26 cellular contexts compared by ENCODE assay signal in genomic region chr1:246271516-246271915, GRCh38.
DNase-seq lines count a peak whose midpoint lies in the region; ATAC-seq, FAIRE-seq and TF ChIP-seq lines count a peak whose summit lies in the region.
"Had no signal": no experiment of that assay in that cellular context is flagged by ENCODE, and none has a peak within 500 bp of the region (broad histone marks: within the 10 kb centered on the region; RNA-seq: fewer than 3 reads in every experiment).

No MANE protein-coding gene starts in this region.

- H4K20me1 ChIP-seq in GM23248 (ENCODE audit: insufficient read depth) = no peaks in the 10 kb centered on the region
- H4K20me1 ChIP-seq in astrocyte (ENCODE audit: insufficient read depth, low read length) = no peaks in the 10 kb centered on the region

- H2BK12ac ChIP-seq in trophoblast cell (ENCODE audit: low read length) = no peak overlapping the region

- FAIRE-seq in astrocyte (lab: Jason Lieb, UNC) = no peak
- FAIRE-seq: G401.6, GM12878, GM19239 had no signal

- peak; percentile 39 for DNase-seq in GM23248
- peak; percentile 37 for DNase-seq in astrocyte (ENCODE audit: low read depth)
- peak; percentile 33 for DNase-seq in fibroblast of mammary gland (ENCODE audit: low read depth)
- DNase-seq in trophoblast cell = peak; percentile 13 to 56
- DNase-seq in amniotic stem cell (lab: John Stamatoyannopoulos, UW) = no peak
- DNase-seq in central memory CD4-positive, alpha-beta T cell = no peak
- no peak for DNase-seq in GM13976 (ENCODE audit: low spot score)
- DNase-seq: 8988T; ACHN; CD4-positive, alpha-beta T cell; DMS53; H7; KBM-7; MV-4-11; NCI-H1105; NCI-H1436 treated with DMSO at 0.1 percent for 48 hours; NCI-H187 treated with DMSO at 0.1 percent for 48 hours; NCI-H2171 treated with DMSO at 0.1 percent for 48 hours; NCI-H524; NCI-H748 treated with DMSO at 0.1 percent for 48 hours; PC-3; SK-N-SH had no signal

- TF ChIP-seq CTCF in astrocyte (IDR thresholded peaks at IDR 0.05; ENCODE audit: insufficient read depth, low read depth, low read length) (no peak), fibroblast of mammary gland (conservative IDR thresholded peaks at IDR 0.05; ENCODE audit: control insufficient read depth, insufficient read depth, low read depth, low read length) (no peak), GM13976 (IDR thresholded peaks at IDR 0.05; ENCODE audit: borderline replicate concordance, control extremely low read depth, extremely low read depth, insufficient read depth, missing control alignments) (no peak)

- H3K4me1 Mint-ChIP-seq in astrocyte (ENCODE audit: low read depth, unreplicated experiment) = peaks cover 11% of the 10 kb centered on the region

- H3K36me3 Mint-ChIP-seq in astrocyte (ENCODE audit: low read depth, unreplicated experiment) = no peaks in the 10 kb centered on the region

- H3K4me1 ChIP-seq in GM23248 (ENCODE audit: insufficient read depth) (peaks cover 8% of the 10 kb centered on the region; the same call in 1 of the 2 replicates), astrocyte (ENCODE audit: insufficient read depth, low read length) (no peaks in the 10 kb centered on the region), trophoblast cell (ENCODE audit: control insufficient read depth in 1 of 2, insufficient read depth in 2 of 2, low read length in 2 of 2) (peaks cover 0 to 6% of the 10 kb centered on the region in 2 experiments)

- H3K36me3 ChIP-seq in GM23248 (ENCODE audit: low read depth) (no peaks in the 10 kb centered on the region), astrocyte (ENCODE audit: insufficient read depth, low read length) (no peaks in the 10 kb centered on the region), trophoblast cell (ENCODE audit: control insufficient read depth in 1 of 2, insufficient read depth in 2 of 2, low read length in 2 of 2) (peaks cover 0 to 4% of the 10 kb centered on the region in 2 experiments)

- no peaks in the 10 kb centered on the region for H3K9me2 ChIP-seq in GM23248 (ENCODE audit: insufficient read depth)
- H3K9me2 ChIP-seq: SK-N-SH had no signal

- in situ Hi-C loops in GM23248 (cut with MboI) = no loop called here
- in situ Hi-C loops in GM13976 (cut with MboI; ENCODE audit: low sequenced_read_pairs, unreplicated experiment) = no loop called here

- H3K4me3 ChIP-seq in GM23248 (no peak overlapping the region), astrocyte (ENCODE audit: insufficient read depth, low read depth, low read length) (no peak overlapping the region), fibroblast of mammary gland (ENCODE audit: control insufficient read depth, low read depth, low read length) (no peak overlapping the region), trophoblast cell (ENCODE audit: low read depth, low read length) (no peak overlapping the region)
- H3K4me3 ChIP-seq: GM12878 had no signal

- H3K4ac ChIP-seq in trophoblast cell (ENCODE audit: low read depth, low read length) = no peak overlapping the region

- no peak overlapping the region for H3K14ac ChIP-seq in trophoblast cell (ENCODE audit: low read length)

- no peaks in the 10 kb centered on the region for H3F3A ChIP-seq in GM23248 (ENCODE audit: insufficient read depth)

- no peak overlapping the region for H3K9ac ChIP-seq in GM23248
- no peak overlapping the region for H3K9ac ChIP-seq in astrocyte (ENCODE audit: low read length)
- no peak overlapping the region for H3K9ac ChIP-seq in trophoblast cell (ENCODE audit: low read length)
- H3K9ac ChIP-seq: SK-N-SH had no signal

- H3K4me2 ChIP-seq in GM23248 (ENCODE audit: unreplicated experiment) (no peak overlapping the region), astrocyte (ENCODE audit: low read length) (no peak overlapping the region), trophoblast cell (ENCODE audit: low read length) (no peak overlapping the region)
- H3K4me2 ChIP-seq: SK-N-SH had no signal

- no peak overlapping the region for H2BK5ac ChIP-seq in trophoblast cell (ENCODE audit: low read depth, low read length, poor library complexity)

- no peak overlapping the region for H2BK120ac ChIP-seq in trophoblast cell (ENCODE audit: insufficient read depth, low read length, poor library complexity)

- H3K9me3 Mint-ChIP-seq in astrocyte (ENCODE audit: unreplicated experiment) = no peaks in the 10 kb centered on the region

- H3K27me3 Mint-ChIP-seq in astrocyte (ENCODE audit: low read depth, unreplicated experiment) = no peaks in the 10 kb centered on the region
- H3K27me3 Mint-ChIP-seq: CD4-positive, alpha-beta T cell had no signal

- no peak overlapping the region for H4K8ac ChIP-seq in trophoblast cell (ENCODE audit: low read depth, low read length)

- WGBS in GM23248 (ENCODE audit: low coverage in 1 of 2, low lambda C conversion rate in 2 of 2, missing lambda C conversion rate in 2 of 2), 2 experiments = 96 to 100% methylated on average over 4 of the region's 4 CpGs
- no CpG with 5 or more reads among the region's 4 CpGs for WGBS in trophoblast cell (ENCODE audit: extremely low coverage, insufficient coverage, insufficient read length)

- H3K4me3 Mint-ChIP-seq in astrocyte (ENCODE audit: unreplicated experiment) = no peak overlapping the region
- H3K4me3 Mint-ChIP-seq: CD4-positive, alpha-beta T cell had no signal

- no peak overlapping the region for H4K12ac ChIP-seq in trophoblast cell (ENCODE audit: low read depth, low read length)

- H3K9me3 ChIP-seq in GM23248 (ENCODE audit: low read depth) (no peaks in the 10 kb centered on the region), astrocyte (ENCODE audit: insufficient read depth, low read depth, low read length) (no peaks in the 10 kb centered on the region), trophoblast cell (ENCODE audit: insufficient read depth, low read depth, low read length) (no peaks in the 10 kb centered on the region)
- H3K9me3 ChIP-seq: SK-N-SH had no signal

- no peak overlapping the region for H3K27ac ChIP-seq in GM23248
- H3K27ac ChIP-seq in astrocyte (ENCODE audit: low read depth, low read length) = no peak overlapping the region
- no peak overlapping the region for H3K27ac ChIP-seq in trophoblast cell (ENCODE audit: low read depth, low read length)

- H2AFZ ChIP-seq in GM23248 = no peak overlapping the region
- no peak overlapping the region for H2AFZ ChIP-seq in astrocyte (ENCODE audit: low read depth, low read length)
- H2AFZ ChIP-seq in trophoblast cell (ENCODE audit: insufficient read depth, low read length, poor library complexity) = no peak overlapping the region

- no peak overlapping the region for H3K27ac Mint-ChIP-seq in astrocyte (ENCODE audit: unreplicated experiment)
- H3K27ac Mint-ChIP-seq: CD4-positive, alpha-beta T cell had no signal

- H3K18ac ChIP-seq in trophoblast cell (ENCODE audit: low read length) = no peak overlapping the region

- no peak overlapping the region for H3K23ac ChIP-seq in trophoblast cell (ENCODE audit: low read length)

- H3K27me3 ChIP-seq in GM23248 (replicated peaks; ENCODE audit: insufficient read depth) = no peaks in the 10 kb centered on the region
- no peaks in the 10 kb centered on the region for H3K27me3 ChIP-seq in astrocyte (ENCODE audit: insufficient read depth, low read length)
- H3K27me3 ChIP-seq in trophoblast cell (ENCODE audit: insufficient read depth, low read length) = no peaks in the 10 kb centered on the region

- no peak overlapping the region for H2AK5ac ChIP-seq in trophoblast cell (ENCODE audit: low read length)

- no peak overlapping the region for H4K91ac ChIP-seq in trophoblast cell (ENCODE audit: low read depth, low read length)

- no peak for ATAC-seq in GM21717 (IDR thresholded peaks at IDR 0.05; ENCODE audit: unreplicated experiment)
- ATAC-seq: GM12878, PC-3 had no signal

- no peaks in the 10 kb centered on the region for H3K79me2 ChIP-seq in GM23248 (ENCODE audit: insufficient read depth)
- no peaks in the 10 kb centered on the region for H3K79me2 ChIP-seq in astrocyte (ENCODE audit: insufficient read depth, low read length)
- no peaks in the 10 kb centered on the region for H3K79me2 ChIP-seq in trophoblast cell (ENCODE audit: control insufficient read depth, insufficient read depth, low read length, poor library complexity)

- H3K79me1 ChIP-seq in trophoblast cell (ENCODE audit: low read length) = peaks cover 14% of the 10 kb centered on the region

Comparison
In these comparisons a context has a peak if more than half of its experiments do, and no peak if none do; other contexts are left out.
1. DNase-seq: peak in GM23248 (single experiment), astrocyte (single experiment), fibroblast of mammary gland (single experiment) and trophoblast cell (2 of 2); none in amniotic stem cell (single experiment), central memory CD4-positive, alpha-beta T cell (single experiment) and GM13976 (single experiment).